Comparison of ENCODE assay signal across 1 cellular context in the genomic region with DNA sequence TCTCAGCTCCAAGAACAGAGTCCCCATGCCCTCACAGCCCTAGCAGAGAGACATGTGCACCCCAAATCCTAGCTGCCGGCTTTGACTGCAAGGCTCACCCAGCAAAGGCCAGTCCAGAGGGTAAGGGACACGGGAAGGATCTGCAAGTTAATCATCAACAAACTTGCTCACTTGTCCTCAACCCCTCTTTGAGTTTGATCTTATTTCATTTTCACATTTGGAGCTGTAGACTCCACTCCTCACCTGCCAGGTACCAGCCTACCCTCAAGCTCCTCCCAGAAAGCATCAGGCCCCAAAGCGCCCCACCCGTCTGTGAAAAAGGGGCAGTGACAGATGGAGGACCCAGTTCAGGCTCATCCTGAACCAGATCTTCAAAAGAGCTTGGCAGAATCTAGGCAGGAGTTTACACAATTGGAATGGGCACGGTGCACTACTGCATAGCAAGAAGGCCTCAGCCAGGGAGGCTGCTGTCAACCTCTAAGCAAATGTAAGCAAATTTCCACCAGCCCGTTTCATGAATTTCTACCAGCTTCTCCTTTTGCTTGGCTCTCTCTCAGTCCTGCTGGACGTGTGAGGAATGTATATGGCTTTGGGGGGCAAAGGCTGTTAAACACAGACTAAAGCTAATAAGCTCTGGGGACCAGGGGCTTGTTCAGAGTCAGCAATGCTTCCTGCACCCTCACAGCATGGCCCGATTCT.
A peak's percentile ranks its signal among the peaks of the same experiment; 100 is the strongest.
TF ChIP-seq lines count a peak whose summit lies in the region.

No MANE protein-coding gene starts in this region.

TF ChIP-seq in GM12878, 131 proteins besides CTCF, POLR2A, EP300 and RAD21:
- TF ChIP-seq IKZF1 (conservative IDR thresholded peaks at IDR 0.05): no peak
- 0 out of 2 replicates have a peak, but pooled peaks have one; percentile 63 for TF ChIP-seq SIN3A (IDR thresholded peaks at IDR 0.05; ENCODE audit: low read depth, low read length)
- no peak for TF ChIP-seq ATF7 (IDR thresholded peaks at IDR 0.05; ENCODE audit: low read depth)
- no peak for TF ChIP-seq BHLHE40 (IDR thresholded peaks at IDR 0.05; ENCODE audit: borderline replicate concordance in 1 of 2, low read depth in 2 of 2, low read length in 1 of 2)
- TF ChIP-seq SP1 (IDR thresholded peaks at IDR 0.05; ENCODE audit: low read depth, low read length): peak; percentile 6
- TF ChIP-seq, protein P1, sequence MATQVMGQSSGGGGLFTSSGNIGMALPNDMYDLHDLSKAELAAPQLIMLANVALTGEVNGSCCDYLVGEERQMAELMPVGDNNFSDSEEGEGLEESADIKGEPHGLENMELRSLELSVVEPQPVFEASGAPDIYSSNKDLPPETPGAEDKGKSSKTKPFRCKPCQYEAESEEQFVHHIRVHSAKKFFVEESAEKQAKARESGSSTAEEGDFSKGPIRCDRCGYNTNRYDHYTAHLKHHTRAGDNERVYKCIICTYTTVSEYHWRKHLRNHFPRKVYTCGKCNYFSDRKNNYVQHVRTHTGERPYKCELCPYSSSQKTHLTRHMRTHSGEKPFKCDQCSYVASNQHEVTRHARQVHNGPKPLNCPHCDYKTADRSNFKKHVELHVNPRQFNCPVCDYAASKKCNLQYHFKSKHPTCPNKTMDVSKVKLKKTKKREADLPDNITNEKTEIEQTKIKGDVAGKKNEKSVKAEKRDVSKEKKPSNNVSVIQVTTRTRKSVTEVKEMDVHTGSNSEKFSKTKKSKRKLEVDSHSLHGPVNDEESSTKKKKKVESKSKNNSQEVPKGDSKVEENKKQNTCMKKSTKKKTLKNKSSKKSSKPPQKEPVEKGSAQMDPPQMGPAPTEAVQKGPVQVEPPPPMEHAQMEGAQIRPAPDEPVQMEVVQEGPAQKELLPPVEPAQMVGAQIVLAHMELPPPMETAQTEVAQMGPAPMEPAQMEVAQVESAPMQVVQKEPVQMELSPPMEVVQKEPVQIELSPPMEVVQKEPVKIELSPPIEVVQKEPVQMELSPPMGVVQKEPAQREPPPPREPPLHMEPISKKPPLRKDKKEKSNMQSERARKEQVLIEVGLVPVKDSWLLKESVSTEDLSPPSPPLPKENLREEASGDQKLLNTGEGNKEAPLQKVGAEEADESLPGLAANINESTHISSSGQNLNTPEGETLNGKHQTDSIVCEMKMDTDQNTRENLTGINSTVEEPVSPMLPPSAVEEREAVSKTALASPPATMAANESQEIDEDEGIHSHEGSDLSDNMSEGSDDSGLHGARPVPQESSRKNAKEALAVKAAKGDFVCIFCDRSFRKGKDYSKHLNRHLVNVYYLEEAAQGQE (IDR thresholded peaks at IDR 0.05; ENCODE audit: low read depth, low read length): no peak
- TF ChIP-seq, protein P2, sequence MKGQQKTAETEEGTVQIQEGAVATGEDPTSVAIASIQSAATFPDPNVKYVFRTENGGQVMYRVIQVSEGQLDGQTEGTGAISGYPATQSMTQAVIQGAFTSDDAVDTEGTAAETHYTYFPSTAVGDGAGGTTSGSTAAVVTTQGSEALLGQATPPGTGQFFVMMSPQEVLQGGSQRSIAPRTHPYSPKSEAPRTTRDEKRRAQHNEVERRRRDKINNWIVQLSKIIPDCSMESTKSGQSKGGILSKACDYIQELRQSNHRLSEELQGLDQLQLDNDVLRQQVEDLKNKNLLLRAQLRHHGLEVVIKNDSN (IDR thresholded peaks at IDR 0.05; ENCODE audit: borderline replicate concordance, extremely low read length, insufficient read depth, low read depth, low read length): no peak
- TF ChIP-seq, protein P3, sequence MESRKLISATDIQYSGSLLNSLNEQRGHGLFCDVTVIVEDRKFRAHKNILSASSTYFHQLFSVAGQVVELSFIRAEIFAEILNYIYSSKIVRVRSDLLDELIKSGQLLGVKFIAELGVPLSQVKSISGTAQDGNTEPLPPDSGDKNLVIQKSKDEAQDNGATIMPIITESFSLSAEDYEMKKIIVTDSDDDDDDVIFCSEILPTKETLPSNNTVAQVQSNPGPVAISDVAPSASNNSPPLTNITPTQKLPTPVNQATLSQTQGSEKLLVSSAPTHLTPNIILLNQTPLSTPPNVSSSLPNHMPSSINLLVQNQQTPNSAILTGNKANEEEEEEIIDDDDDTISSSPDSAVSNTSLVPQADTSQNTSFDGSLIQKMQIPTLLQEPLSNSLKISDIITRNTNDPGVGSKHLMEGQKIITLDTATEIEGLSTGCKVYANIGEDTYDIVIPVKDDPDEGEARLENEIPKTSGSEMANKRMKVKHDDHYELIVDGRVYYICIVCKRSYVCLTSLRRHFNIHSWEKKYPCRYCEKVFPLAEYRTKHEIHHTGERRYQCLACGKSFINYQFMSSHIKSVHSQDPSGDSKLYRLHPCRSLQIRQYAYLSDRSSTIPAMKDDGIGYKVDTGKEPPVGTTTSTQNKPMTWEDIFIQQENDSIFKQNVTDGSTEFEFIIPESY (IDR thresholded peaks at IDR 0.05): no peak
- TF ChIP-seq, protein P4, sequence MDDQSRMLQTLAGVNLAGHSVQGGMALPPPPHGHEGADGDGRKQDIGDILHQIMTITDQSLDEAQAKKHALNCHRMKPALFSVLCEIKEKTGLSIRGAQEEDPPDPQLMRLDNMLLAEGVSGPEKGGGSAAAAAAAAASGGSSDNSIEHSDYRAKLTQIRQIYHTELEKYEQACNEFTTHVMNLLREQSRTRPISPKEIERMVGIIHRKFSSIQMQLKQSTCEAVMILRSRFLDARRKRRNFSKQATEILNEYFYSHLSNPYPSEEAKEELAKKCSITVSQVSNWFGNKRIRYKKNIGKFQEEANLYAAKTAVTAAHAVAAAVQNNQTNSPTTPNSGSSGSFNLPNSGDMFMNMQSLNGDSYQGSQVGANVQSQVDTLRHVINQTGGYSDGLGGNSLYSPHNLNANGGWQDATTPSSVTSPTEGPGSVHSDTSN (IDR thresholded peaks at IDR 0.05; ENCODE audit: insufficient replicate concordance, low read depth, low read length): no peak
- TF ChIP-seq, protein P5, sequence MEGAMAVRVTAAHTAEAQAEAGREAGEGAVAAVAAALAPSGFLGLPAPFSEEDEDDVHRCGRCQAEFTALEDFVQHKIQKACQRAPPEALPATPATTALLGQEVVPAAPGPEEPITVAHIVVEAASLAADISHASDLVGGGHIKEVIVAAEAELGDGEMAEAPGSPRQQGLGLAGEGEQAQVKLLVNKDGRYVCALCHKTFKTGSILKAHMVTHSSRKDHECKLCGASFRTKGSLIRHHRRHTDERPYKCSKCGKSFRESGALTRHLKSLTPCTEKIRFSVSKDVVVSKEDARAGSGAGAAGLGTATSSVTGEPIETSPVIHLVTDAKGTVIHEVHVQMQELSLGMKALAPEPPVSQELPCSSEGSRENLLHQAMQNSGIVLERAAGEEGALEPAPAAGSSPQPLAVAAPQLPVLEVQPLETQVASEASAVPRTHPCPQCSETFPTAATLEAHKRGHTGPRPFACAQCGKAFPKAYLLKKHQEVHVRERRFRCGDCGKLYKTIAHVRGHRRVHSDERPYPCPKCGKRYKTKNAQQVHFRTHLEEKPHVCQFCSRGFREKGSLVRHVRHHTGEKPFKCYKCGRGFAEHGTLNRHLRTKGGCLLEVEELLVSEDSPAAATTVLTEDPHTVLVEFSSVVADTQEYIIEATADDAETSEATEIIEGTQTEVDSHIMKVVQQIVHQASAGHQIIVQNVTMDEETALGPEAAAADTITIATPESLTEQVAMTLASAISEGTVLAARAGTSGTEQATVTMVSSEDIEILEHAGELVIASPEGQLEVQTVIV (IDR thresholded peaks at IDR 0.05; ENCODE audit: borderline replicate concordance, partially characterized antibody): no peak
- TF ChIP-seq POLR2AphosphoS2 (IDR thresholded peaks at IDR 0.05; ENCODE audit: low read depth, low read length): 0 out of 2 replicates have a peak, but pooled peaks have one; percentile 15
